Comparison of ENCODE assay signal across 8 cellular contexts in genomic region chr7:132575336-132575986, GRCh38. TPM values are rescaled to one million over a fixed set of nuclear protein-coding genes. Genes with fewer than 3 reads are reported as not detected.
DNase-seq lines count a peak whose midpoint lies in the region; ATAC-seq, FAIRE-seq and TF ChIP-seq lines count a peak whose summit lies in the region.

No MANE protein-coding gene starts in this region.

- H3K4me3 ChIP-seq in cardiac fibroblast (replicated peaks in 1 of 2; ENCODE audit: low read depth in 2 of 2, low read length in 2 of 2) (peak overlapping the region in 1 of 2 donors; percentile 80), keratinocyte (ENCODE audit: control insufficient read depth in 2 of 3, extremely low read depth in 1 of 3, insufficient read depth in 2 of 3, low read depth in 1 of 3, low read length in 3 of 3) (no peak overlapping the region), skin epidermis (peak overlapping the region; percentile 23 to 46 (median 31))

- H3K4me2 ChIP-seq in keratinocyte (ENCODE audit: control insufficient read depth, extremely low read depth, insufficient read depth, low read depth, low read length), result no peak overlapping the region

- H3K9ac ChIP-seq in keratinocyte (ENCODE audit: control insufficient read depth, extremely low read depth, insufficient read depth, low read length), result no peak overlapping the region

- dilution Hi-C loops in keratinocyte (cut with MboI; ENCODE audit: extremely low pct_ligation_motif_present, low sequenced_read_pairs), result no loop called here

- H3K4me1 ChIP-seq in keratinocyte (ENCODE audit: control insufficient read depth, extremely low read depth, insufficient read depth, low read length), result peaks cover 3% of the 10 kb centered on the region

- no peak overlapping the region for H2AFZ ChIP-seq in keratinocyte (ENCODE audit: control insufficient read depth, low read length)

- FAIRE-seq in keratinocyte (lab: Jason Lieb, UNC), result no peak

- H3K36me3 ChIP-seq in keratinocyte (ENCODE audit: control insufficient read depth in 2 of 2, extremely low read depth in 1 of 2, insufficient read depth in 2 of 2, low read length in 2 of 2), result no peaks in the 10 kb centered on the region

- no peak for ATAC-seq in HG02798 (IDR thresholded peaks at IDR 0.05; ENCODE audit: poor library complexity, unreplicated experiment)
- ATAC-seq in HG03571 (IDR thresholded peaks at IDR 0.05; ENCODE audit: unreplicated experiment), result no peak

- H3K9me1 ChIP-seq in keratinocyte (ENCODE audit: control insufficient read depth, extremely low read depth, insufficient read depth, low read length), result no peaks in the 10 kb centered on the region

- peaks cover 84% of the 10 kb centered on the region for H3K27me3 ChIP-seq in keratinocyte (ENCODE audit: control insufficient read depth, extremely low read depth, insufficient read depth, low read length)

- H4K20me1 ChIP-seq in keratinocyte (ENCODE audit: control insufficient read depth, extremely low read depth, insufficient read depth, low read length), result no peaks in the 10 kb centered on the region

- H3K9me3 ChIP-seq in keratinocyte (ENCODE audit: control insufficient read depth, low read depth, low read length), result no peaks in the 10 kb centered on the region

- no peak overlapping the region for H3K27ac ChIP-seq in keratinocyte (ENCODE audit: control insufficient read depth, insufficient read depth, low read length)
- H3K27ac ChIP-seq in skin epidermis, result no peak overlapping the region

- peak; percentile 4 for TF ChIP-seq CTCF in cardiac fibroblast (IDR thresholded peaks at IDR 0.05; ENCODE audit: low read depth, low read length)
- peak in 2 of 3 experiments; percentile 13 to 41 for TF ChIP-seq CTCF in keratinocyte (optimal IDR thresholded peaks at IDR 0.05 in 1 of 3, IDR thresholded peaks at IDR 0.05 in 1 of 3, conservative IDR thresholded peaks at IDR 0.05 in 1 of 3; ENCODE audit: extremely low read depth in 1 of 3, insufficient read depth in 2 of 3, low read length in 3 of 3)

- no peaks in the 10 kb centered on the region for H3K79me2 ChIP-seq in keratinocyte (ENCODE audit: control insufficient read depth, insufficient read depth, low read length)

- DNase-seq in GM03348 (ENCODE audit: low spot score) (peak; percentile 90), NCI-H524 treated with DMSO at 0.1 percent for 48 hours (lab: John Stamatoyannopoulos, UW) (peak; percentile 34), cardiac fibroblast (ENCODE audit: low read depth in 2 of 2) (peak; percentile 43 to 76), keratinocyte (ENCODE audit: low read depth, low spot score) (no peak), CD1c-positive myeloid dendritic cell (ENCODE audit: extremely low spot score) (no peak)

RNA-seq across cellular contexts. Expression of gene PLXNA4, which starts 0.8 kb away (rescaled TPM):
- polyA plus RNA-seq in keratinocyte, result under 0.01 to 0.09 TPM (median 0.01 TPM) in 3 replicates
- 0.02 TPM for polyA plus RNA-seq in keratinocyte (2011; ENCODE audit: low read depth)
- polyA plus RNA-seq in keratinocyte (2011; cell fraction: cytosol; rRNA removed), result 0.01 TPM in 1 of 2 replicates, not detected in the other
- polyA plus RNA-seq in keratinocyte (2011; cell fraction: nucleus; rRNA removed), result 0.01 and 0.15 TPM in 2 replicates
- polyA plus RNA-seq in keratinocyte (2012; ENCODE audit: low replicate concordance), result 0.04 TPM in 1 of 2 replicates, not detected in the other
- polyA minus RNA-seq in keratinocyte, result 0.03 to 0.06 TPM in 2 of 3 replicates, not detected in the other
- not detected for polyA minus RNA-seq in keratinocyte (2011; cell fraction: cytosol; rRNA and poly(A)+ RNA removed)
- polyA minus RNA-seq in keratinocyte (2011; cell fraction: nucleus; rRNA and poly(A)+ RNA removed), result 0.08 and 0.32 TPM in 2 replicates

Comparison
In these comparisons a context has a peak if more than half of its experiments do, and no peak if none do; other contexts are left out.
1. DNase-seq: peak in GM03348 (single experiment), NCI-H524 treated with DMSO at 0.1 percent for 48 hours (single experiment) and cardiac fibroblast (2 of 2); none in keratinocyte (single experiment) and CD1c-positive myeloid dendritic cell (single experiment).
2. H3K4me3 ChIP-seq: peak in skin epidermis (7 of 7); none in keratinocyte (0 of 3).